In the genomic region with DNA sequence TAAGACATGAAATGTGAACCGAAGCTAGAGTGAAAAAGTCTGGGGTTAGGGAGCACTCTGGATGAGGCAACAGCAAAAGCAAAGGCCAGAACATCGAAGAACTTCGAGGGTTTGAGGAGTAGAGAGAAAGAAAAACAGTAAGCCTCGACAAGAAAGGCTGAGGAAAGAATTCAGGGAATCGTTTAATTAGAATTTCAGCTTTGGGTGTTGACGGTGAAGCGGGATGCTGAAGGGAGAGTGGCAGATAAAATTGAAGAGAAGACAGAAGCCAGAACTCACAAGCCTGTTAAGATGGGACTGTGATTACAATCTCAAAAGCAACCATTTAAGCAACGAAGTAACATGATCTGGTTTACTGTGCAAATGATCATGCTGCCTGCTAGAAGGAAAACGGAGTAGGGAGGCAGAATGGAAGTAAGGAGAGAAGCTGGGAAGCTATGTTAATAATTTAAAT, we compare ENCODE assay signal across 8 cellular contexts. TPM values are rescaled to one million over a fixed set of nuclear protein-coding genes. Genes with fewer than 3 reads are reported as not detected.
DNase-seq lines count a peak whose midpoint lies in the region; ATAC-seq and TF ChIP-seq lines count a peak whose summit lies in the region.

No MANE protein-coding gene starts in this region.

- H3K9me3 ChIP-seq in SK-N-SH (no peaks in the 10 kb centered on the region), smooth muscle cell (replicated peaks; ENCODE audit: low read depth) (no peaks in the 10 kb centered on the region)

- H2AFZ ChIP-seq in SK-N-SH (ENCODE audit: low read depth) (peak overlapping the region; percentile 75), smooth muscle cell (ENCODE audit: low read depth) (peak overlapping the region; percentile 82)

- H3K79me2 ChIP-seq in SK-N-SH (ENCODE audit: insufficient read depth) (peaks cover 44% of the 10 kb centered on the region), smooth muscle cell (ENCODE audit: low read depth) (peaks cover 9% of the 10 kb centered on the region)

- ATAC-seq in foreskin keratinocyte: no peak

- no peaks in the 10 kb centered on the region for H4K20me1 ChIP-seq in SK-N-SH (ENCODE audit: insufficient read depth)
- no peaks in the 10 kb centered on the region for H4K20me1 ChIP-seq in smooth muscle cell (ENCODE audit: low read depth)

- POLR2A ChIA-PET in SK-N-SH (lab: Yijun Ruan, JAX): interaction anchor here (0.6 kb wide), 1 partner anchor 1460 kb away, joined by 3 read pairs; no protein-coding TSS in a partner anchor

- H3K27me3 ChIP-seq in SK-N-SH (ENCODE audit: insufficient read depth): no peaks in the 10 kb centered on the region
- H3K27me3 ChIP-seq in foreskin keratinocyte: no peaks in the 10 kb centered on the region
- no peaks in the 10 kb centered on the region for H3K27me3 ChIP-seq in smooth muscle cell (ENCODE audit: low read depth)

- WGBS in SK-N-SH (ENCODE audit: low lambda C conversion rate): 6% methylated on average over 9 of the region's 9 CpGs
- under 1% methylated on average over 9 of the region's 9 CpGs for WGBS in smooth muscle cell (ENCODE audit: low lambda C conversion rate)

- peaks cover 25% of the 10 kb centered on the region for H3F3A ChIP-seq in SK-N-SH (replicated peaks; ENCODE audit: insufficient read depth)
- H3F3A ChIP-seq in smooth muscle cell (ENCODE audit: low read depth): peaks cover 4% of the 10 kb centered on the region

- no peak; the same call in 1 of the 2 replicates for TF ChIP-seq RAD21 in SK-N-SH (IDR thresholded peaks at IDR 0.05; ENCODE audit: low read length)

- DNase-seq in DMS79 treated with DMSO at 0.1 percent for 48 hours (lab: John Stamatoyannopoulos, UW): peak; percentile 22
- no peak for DNase-seq in DMS79 (lab: John Stamatoyannopoulos, UW)
- peak; percentile 39 for DNase-seq in SK-N-SH
- DNase-seq in foreskin keratinocyte: no peak
- no peak for DNase-seq in smooth muscle cell (lab: John Stamatoyannopoulos, UW; ENCODE audit: unreplicated experiment)
- no peak for DNase-seq in C1 segment of cervical spinal cord (lab: John Stamatoyannopoulos, UW)
- DNase-seq in A172 (ENCODE audit: low spot score): no peak
- no peak for DNase-seq in hypothalamus (lab: John Stamatoyannopoulos, UW)

- CTCF ChIA-PET in SK-N-SH (lab: Yijun Ruan, JAX): interaction anchor here (0.9 to 2.1 kb wide), 4 partner anchors 27 to 343 kb away, joined by 3 to 9 read pairs (median 6); no protein-coding TSS in a partner anchor

- H3K27ac ChIP-seq in SK-N-SH (ENCODE audit: low read depth in 2 of 2, low read length in 1 of 2) (peak overlapping the region; percentile 98 to 99), foreskin keratinocyte (peak overlapping the region; percentile 85), smooth muscle cell (ENCODE audit: low read depth) (peak overlapping the region; percentile 99)

- peak; percentile 63 to 74; a peak in 2 of 4 replicates for TF ChIP-seq EP300 in SK-N-SH (IDR thresholded peaks at IDR 0.05; ENCODE audit: borderline replicate concordance in 1 of 2, low read depth in 1 of 2, low read length in 1 of 2)

- H3K9me2 ChIP-seq in SK-N-SH: no peaks in the 10 kb centered on the region

- peak overlapping the region; percentile 64 to 76 for H3K4me3 ChIP-seq in SK-N-SH (ENCODE audit: low read depth in 2 of 2, low read length in 1 of 2)
- peak overlapping the region; percentile 55 for H3K4me3 ChIP-seq in smooth muscle cell

- no peak for TF ChIP-seq CTCF in SK-N-SH (IDR thresholded peaks at IDR 0.05)
- TF ChIP-seq CTCF in foreskin keratinocyte (conservative IDR thresholded peaks at IDR 0.05): no peak
- no peak for TF ChIP-seq CTCF in smooth muscle cell (IDR thresholded peaks at IDR 0.05; ENCODE audit: borderline replicate concordance, insufficient read depth, poor library complexity, severe bottlenecking)

- peaks cover 9 to 16% of the 10 kb centered on the region in 2 experiments; a peak in 3 of 4 replicates for H3K4me1 ChIP-seq in SK-N-SH (ENCODE audit: control insufficient read depth in 1 of 2, insufficient read depth in 2 of 2, low read depth in 1 of 2, low read length in 1 of 2)
- peaks cover 17% of the 10 kb centered on the region for H3K4me1 ChIP-seq in foreskin keratinocyte
- peaks cover 33% of the 10 kb centered on the region for H3K4me1 ChIP-seq in smooth muscle cell (ENCODE audit: low read depth)

- H3K36me3 ChIP-seq in SK-N-SH (replicated peaks in 1 of 2; ENCODE audit: control insufficient read depth in 1 of 2, insufficient read depth in 2 of 2, low read length in 1 of 2): no peaks in the 10 kb centered on the region
- no peaks in the 10 kb centered on the region for H3K36me3 ChIP-seq in smooth muscle cell (ENCODE audit: low read depth)

- H3K9ac ChIP-seq in SK-N-SH: peak overlapping the region; percentile 97
- H3K9ac ChIP-seq in smooth muscle cell (ENCODE audit: low read depth): peak overlapping the region; percentile 92

- peak overlapping the region; percentile 87 for H3K4me2 ChIP-seq in SK-N-SH
- peak overlapping the region; percentile 87 for H3K4me2 ChIP-seq in smooth muscle cell

TF ChIP-seq in SK-N-SH, 30 proteins besides CTCF, POLR2A, EP300 and RAD21 (continues in another document):
- TF ChIP-seq RFX5 (IDR thresholded peaks at IDR 0.05; ENCODE audit: low read length) (no peak), TAF1 (IDR thresholded peaks at IDR 0.05; ENCODE audit: borderline replicate concordance, low read depth, low read length) (peak; percentile 68; the same call in 1 of the 2 replicates), MXI1 (IDR thresholded peaks at IDR 0.05; ENCODE audit: low read depth, low read length) (peak; percentile 10; the same call in 1 of the 2 replicates), EZH2phosphoT487 (IDR thresholded peaks at IDR 0.05; ENCODE audit: borderline replicate concordance, low read depth) (no peak), TCF12 (IDR thresholded peaks at IDR 0.05) (peak; percentile 90), FOSL2 (IDR thresholded peaks at IDR 0.05; ENCODE audit: borderline replicate concordance, low read depth) (no peak), GATA2 (CRISPR knock-in tag; IDR thresholded peaks at IDR 0.05) (peak; percentile 89), RCOR1 (IDR thresholded peaks at IDR 0.05; ENCODE audit: low read length) (peak; percentile 66; the same call in 1 of the 2 replicates), POLR2AphosphoS5 (IDR thresholded peaks at IDR 0.05; ENCODE audit: low read depth, low read length) (peak; percentile 78), YY1 (IDR thresholded peaks at IDR 0.05; ENCODE audit: low read depth) (peak; percentile 38; the same call in 1 of the 2 replicates), NRF1 (IDR thresholded peaks at IDR 0.05; ENCODE audit: low read depth, low read length) (no peak), JUND (IDR thresholded peaks at IDR 0.05) (peak; percentile 45), SMC3 (IDR thresholded peaks at IDR 0.05; ENCODE audit: low read depth, low read length) (peak; percentile 16; the same call in 1 of the 2 replicates), REST (IDR thresholded peaks at IDR 0.05; ENCODE audit: low read depth, low read length) (0 out of 2 replicates have a peak, but pooled peaks have one; percentile 9)
- TF ChIP-seq, protein P1, sequence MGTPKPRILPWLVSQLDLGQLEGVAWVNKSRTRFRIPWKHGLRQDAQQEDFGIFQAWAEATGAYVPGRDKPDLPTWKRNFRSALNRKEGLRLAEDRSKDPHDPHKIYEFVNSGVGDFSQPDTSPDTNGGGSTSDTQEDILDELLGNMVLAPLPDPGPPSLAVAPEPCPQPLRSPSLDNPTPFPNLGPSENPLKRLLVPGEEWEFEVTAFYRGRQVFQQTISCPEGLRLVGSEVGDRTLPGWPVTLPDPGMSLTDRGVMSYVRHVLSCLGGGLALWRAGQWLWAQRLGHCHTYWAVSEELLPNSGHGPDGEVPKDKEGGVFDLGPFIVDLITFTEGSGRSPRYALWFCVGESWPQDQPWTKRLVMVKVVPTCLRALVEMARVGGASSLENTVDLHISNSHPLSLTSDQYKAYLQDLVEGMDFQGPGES (IDR thresholded peaks at IDR 0.05; ENCODE audit: low read depth, low read length): no peak

RNA-seq across cellular contexts. Expression of gene TRDMT1, which starts 2.1 kb away (rescaled TPM):
- polyA plus RNA-seq in SK-N-SH (2012; rRNA removed) (3.1 and 4.1 TPM in 2 replicates), foreskin keratinocyte (2.8 and 3.2 TPM in 2 replicates), smooth muscle cell (2.5 and 3.7 TPM in 2 replicates)
- polyA plus RNA-seq in SK-N-SH (2012; cell fraction: cytosol; rRNA removed): 3.7 and 4.0 TPM in 2 replicates
- 3.6 and 8.0 TPM in 2 replicates for polyA plus RNA-seq in SK-N-SH (2012; cell fraction: nucleus; rRNA removed)
- total RNA-seq in foreskin keratinocyte (5.3 and 5.7 TPM in 2 replicates), smooth muscle cell (7.3 and 13.8 TPM in 2 replicates)
- 4.3 and 5.9 TPM in 2 replicates for total RNA-seq in A172 (2014; rRNA removed; shearing (Covaris generic))

RNA-seq across cellular contexts. Expression of gene VIM, which starts 28.7 kb away (rescaled TPM):
- polyA plus RNA-seq in SK-N-SH (2012; rRNA removed): 4,747 and 5,016 TPM in 2 replicates
- 4,035 and 4,614 TPM in 2 replicates for polyA plus RNA-seq in SK-N-SH (2012; cell fraction: cytosol; rRNA removed)
- 5,845 and 10,924 TPM in 2 replicates for polyA plus RNA-seq in SK-N-SH (2012; cell fraction: nucleus; rRNA removed)
- total RNA-seq in foreskin keratinocyte: 1,186 and 2,083 TPM in 2 replicates
- 1,106 and 1,757 TPM in 2 replicates for polyA plus RNA-seq in foreskin keratinocyte
- total RNA-seq in smooth muscle cell: 6,093 and 6,435 TPM in 2 replicates
- 2,741 and 3,198 TPM in 2 replicates for polyA plus RNA-seq in smooth muscle cell
- total RNA-seq in A172 (2014; rRNA removed; shearing (Covaris generic)): 4,251 and 5,299 TPM in 2 replicates

Comparison
In these comparisons a context has a peak if more than half of its experiments do, and no peak if none do; other contexts are left out.
1. DNase-seq: peak in DMS79 treated with DMSO at 0.1 percent for 48 hours (single experiment) and SK-N-SH (single experiment); none in DMS79 (single experiment), foreskin keratinocyte (0 of 2), smooth muscle cell (single experiment), C1 segment of cervical spinal cord (0 of 14), A172 (single experiment) and hypothalamus (0 of 51).
2. Peak in every context shown above with its lines, with median percentiles within 50 percentile points of each other: H3K27ac ChIP-seq.